29 cellular contexts compared by ENCODE assay signal in the genomic region with DNA sequence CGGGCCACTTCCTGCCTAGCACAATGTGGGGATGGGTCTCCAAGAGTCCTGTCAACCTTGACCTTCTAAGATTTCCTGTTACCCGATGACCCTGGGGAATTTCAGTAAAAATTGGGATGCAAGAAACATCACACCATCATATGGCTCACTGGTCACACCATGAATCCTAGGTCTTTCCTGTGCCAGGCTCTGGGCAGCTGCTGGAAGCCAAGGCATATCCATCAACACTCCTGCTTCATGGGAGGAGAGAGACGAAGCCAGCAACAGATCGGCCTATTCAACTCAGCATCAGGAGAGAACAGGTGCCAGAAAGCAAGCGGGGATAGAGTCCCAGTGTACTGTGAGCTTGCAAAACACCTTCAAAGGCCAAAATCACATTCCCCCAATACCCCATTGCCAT. TPM values are rescaled to one million over a fixed set of nuclear protein-coding genes. Genes with fewer than 3 reads are reported as not detected.
DNase-seq lines count a peak whose midpoint lies in the region; ATAC-seq and TF ChIP-seq lines count a peak whose summit lies in the region.
"Had no signal": no experiment of that assay in that cellular context is flagged by ENCODE, and none has a peak within 500 bp of the region (broad histone marks: within the 10 kb centered on the region; RNA-seq: fewer than 3 reads in every experiment).

No MANE protein-coding gene starts in this region.

- no peak overlapping the region for H3K27ac ChIP-seq in HCT116 (ENCODE audit: low read depth, low read length)
- peak overlapping the region; percentile 71 for H3K27ac ChIP-seq in RWPE2 (ENCODE audit: poor library complexity, severe bottlenecking)
- H3K27ac ChIP-seq: epithelial cell of prostate, SK-N-MC had no signal

- 0 out of 2 replicates have a peak, but pooled peaks have one; percentile 12 for ATAC-seq in HCT116
- ATAC-seq in RWPE2 (ENCODE audit: low read depth), result no peak
- no peak for ATAC-seq in GM21390 (IDR thresholded peaks at IDR 0.05; ENCODE audit: unreplicated experiment)
- ATAC-seq: stimulated activated effector memory CD8-positive, alpha-beta T cell treated with anti-CD3 and anti-CD28 coated beads, Interleukin-12 subunit alpha, Interleukin-12 subunit beta, amount 100 ng/mL, for 72 hours; T-helper 17 cell had no signal

- TF ChIP-seq POLR2A in HCT116 (IDR thresholded peaks at IDR 0.05; ENCODE audit: borderline replicate concordance, extremely low read depth, insufficient read depth, insufficient read length), result no peak

- no peak overlapping the region for H3K9ac ChIP-seq in HCT116 (ENCODE audit: low read length)

- H3K4me2 ChIP-seq in HCT116 (ENCODE audit: low read length), result no peak overlapping the region

- no peaks in the 10 kb centered on the region for H3K27me3 Mint-ChIP-seq in T-helper 2 cell treated with Interferon-gamma antibody and Interleukin-4, amounts not matched to agents 5 μg/mL and 100 μg/mL, for 36 hours (ENCODE audit: low read depth)
- peaks cover 3% of the 10 kb centered on the region for H3K27me3 Mint-ChIP-seq in nephron progenitor cell (ENCODE audit: low read depth, poor library complexity)
- H3K27me3 Mint-ChIP-seq: naive B cell, T-helper 17 cell had no signal

- DNase-seq in T-helper 2 cell treated with Interferon-gamma antibody and Interleukin-4, amounts not matched to agents 5 μg/mL and 100 μg/mL, for 36 hours (ENCODE audit: low spot score), result no peak
- no peak for DNase-seq in T-helper 2 cell
- no peak for DNase-seq in HCT116 (ENCODE audit: low read depth, low spot score)
- no peak for DNase-seq in RWPE2 (ENCODE audit: low spot score)
- DNase-seq in nephron progenitor cell, result no peak
- DNase-seq in AG08396 (ENCODE audit: low spot score), result no peak
- DNase-seq in SIG-M5 treated with dmso at 0.1 percent for 504 hours (lab: John Stamatoyannopoulos, UW; ENCODE audit: unreplicated experiment), result no peak
- DNase-seq: activated CD4-positive, alpha-beta T cell treated with anti-CD3 and anti-CD28 coated beads for 48 hours; activated naive CD4-positive, alpha-beta T cell treated with Interleukin-2 at 50 U/mL for 16 hours; activated T-cell treated with anti-CD3 and anti-CD28 coated beads, Interleukin-2, amount 50 U/mL, for 24 hours; amniotic stem cell; BE2C; COR-L47; effector CD4-positive, alpha-beta T cell; left ventricle myocardium inferior; naive B cell; NCI-H146; NCI-H2171 treated with DMSO at 0.1 percent for 48 hours; NCI-H526; stimulated activated CD4-positive, alpha-beta T cell treated with anti-CD3 and anti-CD28 coated beads, Interleukin-12 subunit alpha, Interleukin-12 subunit beta, amount 100 ng/mL, for 4 hours; stimulated activated CD4-positive, alpha-beta T cell treated with anti-CD3 and anti-CD28 coated beads, Interleukin-4, amount 100 ng/mL, for 24 hours; T-helper 17 cell had no signal

- H3K4me3 ChIP-seq in HCT116 (replicated peaks in 1 of 2; ENCODE audit: low read depth in 1 of 2, low read length in 2 of 2) (no peak overlapping the region), RWPE2 (ENCODE audit: severe bottlenecking) (no peak overlapping the region)
- H3K4me3 ChIP-seq: A549, left ventricle myocardium inferior had no signal

- POLR2A ChIA-PET in HCT116 (lab: Charles Lee), result no interaction called here

- intact Hi-C loops in HCT116 (cut with micrococcal nuclease), result no loop called here

- H3K4me1 ChIP-seq in HCT116 (ENCODE audit: control insufficient read depth in 1 of 2, insufficient read depth in 2 of 2, low read length in 2 of 2) (peaks cover 0 to 14% of the 10 kb centered on the region in 2 experiments; a peak in 2 of 4 replicates), RWPE2 (ENCODE audit: insufficient read depth, poor library complexity, severe bottlenecking) (peaks cover 14% of the 10 kb centered on the region)
- H3K4me1 ChIP-seq: BE2C had no signal

- H2AFZ ChIP-seq in HCT116 (ENCODE audit: low read depth, low read length, poor library complexity, severe bottlenecking), result no peak overlapping the region

- H4K20me1 ChIP-seq in HCT116 (ENCODE audit: insufficient read depth), result no peaks in the 10 kb centered on the region

- no peaks in the 10 kb centered on the region for H3K79me2 ChIP-seq in HCT116 (ENCODE audit: insufficient read depth, low read length)

- H3K36me3 ChIP-seq in HCT116 (ENCODE audit: control insufficient read depth in 1 of 2, insufficient read depth in 2 of 2, low read length in 2 of 2) (no peaks in the 10 kb centered on the region), RWPE2 (ENCODE audit: low read depth) (no peaks in the 10 kb centered on the region)
- H3K36me3 ChIP-seq: BE2C, left ventricle myocardium inferior had no signal

- CTCF ChIA-PET in HCT116 (lab: Charles Lee), result no interaction called here

- H3K9me3 ChIP-seq in HCT116 (ENCODE audit: control insufficient read depth in 1 of 2, insufficient read depth in 1 of 2, low read depth in 1 of 2, low read length in 2 of 2) (no peaks in the 10 kb centered on the region), RWPE2 (ENCODE audit: severe bottlenecking) (no peaks in the 10 kb centered on the region)
- H3K9me3 ChIP-seq: A549, BE2C, left ventricle myocardium inferior had no signal

- H3K27me3 ChIP-seq in HCT116 (ENCODE audit: insufficient read depth, low read length), result no peaks in the 10 kb centered on the region
- H3K27me3 ChIP-seq in RWPE2 (ENCODE audit: insufficient read depth, poor library complexity, severe bottlenecking), result no peaks in the 10 kb centered on the region

- H3K4me1 Mint-ChIP-seq in T-helper 2 cell treated with Interferon-gamma antibody and Interleukin-4, amounts not matched to agents 5 μg/mL and 100 μg/mL, for 36 hours (ENCODE audit: low read depth), result peaks cover 26% of the 10 kb centered on the region
- peaks cover 52% of the 10 kb centered on the region for H3K4me1 Mint-ChIP-seq in nephron progenitor cell

- no TSS peak for BruUV-seq in HCT116 (replicated peaks; lab: Mats Ljungman, UMichigan)

- H3K27ac Mint-ChIP-seq in T-helper 2 cell treated with Interferon-gamma antibody and Interleukin-4, amounts not matched to agents 5 μg/mL and 100 μg/mL, for 36 hours, result peak overlapping the region; percentile 24
- H3K27ac Mint-ChIP-seq in nephron progenitor cell, result peak overlapping the region; percentile 40
- H3K27ac Mint-ChIP-seq: activated T-cell treated with anti-CD3 and anti-CD28 coated beads, Interleukin-2, amount 50 U/mL, for 24 hours; stimulated activated effector memory CD8-positive, alpha-beta T cell treated with anti-CD3 and anti-CD28 coated beads, Interleukin-12 subunit alpha, Interleukin-12 subunit beta, amount 100 ng/mL, for 72 hours; T-helper 17 cell; type B pancreatic cell had no signal

- TF ChIP-seq RAD21 in HCT116 (IDR thresholded peaks at IDR 0.05; ENCODE audit: low read depth), result no peak

- no peaks in the 10 kb centered on the region for H3K9me3 Mint-ChIP-seq in T-helper 2 cell treated with Interferon-gamma antibody and Interleukin-4, amounts not matched to agents 5 μg/mL and 100 μg/mL, for 36 hours
- H3K9me3 Mint-ChIP-seq in nephron progenitor cell, result no peaks in the 10 kb centered on the region
- H3K9me3 Mint-ChIP-seq: activated T-cell treated with anti-CD3 and anti-CD28 coated beads, Interleukin-2, amount 50 U/mL, for 24 hours; mesothelial cell of epicardium; naive B cell; stimulated activated effector memory CD8-positive, alpha-beta T cell treated with anti-CD3 and anti-CD28 coated beads, Interleukin-12 subunit alpha, Interleukin-12 subunit beta, amount 100 ng/mL, for 72 hours; type B pancreatic cell had no signal

- no peak overlapping the region for H3K4me3 Mint-ChIP-seq in T-helper 2 cell treated with Interferon-gamma antibody and Interleukin-4, amounts not matched to agents 5 μg/mL and 100 μg/mL, for 36 hours
- no peak overlapping the region for H3K4me3 Mint-ChIP-seq in nephron progenitor cell
- H3K4me3 Mint-ChIP-seq: activated T-cell treated with anti-CD3 and anti-CD28 coated beads, Interleukin-2, amount 50 U/mL, for 24 hours; mesothelial cell of epicardium; stimulated activated effector memory CD8-positive, alpha-beta T cell treated with anti-CD3 and anti-CD28 coated beads, Interleukin-12 subunit alpha, Interleukin-12 subunit beta, amount 100 ng/mL, for 72 hours; type B pancreatic cell had no signal

- RAD21 ChIA-PET in HCT116 (lab: Charles Lee; ENCODE audit: low non-redundant PET in 1 of 2, low total read pairs in 2 of 2, uncharacterized antibody in 2 of 2, unreplicated experiment in 2 of 2), result no interaction called here

- no peaks in the 10 kb centered on the region for H3K9me2 ChIP-seq in HCT116 (ENCODE audit: insufficient read depth)

- H3K36me3 Mint-ChIP-seq in T-helper 2 cell treated with Interferon-gamma antibody and Interleukin-4, amounts not matched to agents 5 μg/mL and 100 μg/mL, for 36 hours (ENCODE audit: low read depth), result no peaks in the 10 kb centered on the region
- H3K36me3 Mint-ChIP-seq in nephron progenitor cell (ENCODE audit: low read depth), result no peaks in the 10 kb centered on the region
- H3K36me3 Mint-ChIP-seq: mesothelial cell of epicardium, naive B cell, type B pancreatic cell had no signal

- TF ChIP-seq CTCF in HCT116 (IDR thresholded peaks at IDR 0.05 in 2 of 3, conservative IDR thresholded peaks at IDR 0.05 in 1 of 3; ENCODE audit: borderline replicate concordance in 1 of 3, insufficient read depth in 1 of 3, low read depth in 2 of 3, low read length in 2 of 3), result no peak
- TF ChIP-seq CTCF in RWPE2 (IDR thresholded peaks at IDR 0.05; ENCODE audit: poor library complexity, severe bottlenecking), result no peak
- no peak for TF ChIP-seq CTCF in nephron progenitor cell (IDR thresholded peaks at IDR 0.05)

TF ChIP-seq in HCT116, 20 proteins besides CTCF, POLR2A, EP300 and RAD21 (continues in another document):
- TF ChIP-seq TCF7L2 (IDR thresholded peaks at IDR 0.05; ENCODE audit: borderline replicate concordance, extremely low read depth, insufficient read depth, insufficient read length) (no peak), POLR2AphosphoS5 (IDR thresholded peaks at IDR 0.05; ENCODE audit: low read depth, low read length) (no peak), JUND (IDR thresholded peaks at IDR 0.05) (no peak), SIN3A (IDR thresholded peaks at IDR 0.05; ENCODE audit: low read depth) (no peak), ZNF274 (IDR thresholded peaks at IDR 0.05; ENCODE audit: low read depth, low read length) (no peak), EGR1 (IDR thresholded peaks at IDR 0.05; ENCODE audit: low read depth) (no peak), FOSL1 (IDR thresholded peaks at IDR 0.05; ENCODE audit: low read depth) (no peak)
- TF ChIP-seq, protein P1, sequence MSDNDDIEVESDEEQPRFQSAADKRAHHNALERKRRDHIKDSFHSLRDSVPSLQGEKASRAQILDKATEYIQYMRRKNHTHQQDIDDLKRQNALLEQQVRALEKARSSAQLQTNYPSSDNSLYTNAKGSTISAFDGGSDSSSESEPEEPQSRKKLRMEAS (IDR thresholded peaks at IDR 0.05), result no peak

RNA-seq across cellular contexts. Expression of a gene that starts 6.6 kb away (rescaled TPM):
- 40.8 TPM for total RNA-seq in HCT116 (2021; ENCODE audit: unreplicated experiment)
- polyA plus RNA-seq in HCT116 (2012), result 55.8 and 65.2 TPM in 2 replicates
